In the genomic region with DNA sequence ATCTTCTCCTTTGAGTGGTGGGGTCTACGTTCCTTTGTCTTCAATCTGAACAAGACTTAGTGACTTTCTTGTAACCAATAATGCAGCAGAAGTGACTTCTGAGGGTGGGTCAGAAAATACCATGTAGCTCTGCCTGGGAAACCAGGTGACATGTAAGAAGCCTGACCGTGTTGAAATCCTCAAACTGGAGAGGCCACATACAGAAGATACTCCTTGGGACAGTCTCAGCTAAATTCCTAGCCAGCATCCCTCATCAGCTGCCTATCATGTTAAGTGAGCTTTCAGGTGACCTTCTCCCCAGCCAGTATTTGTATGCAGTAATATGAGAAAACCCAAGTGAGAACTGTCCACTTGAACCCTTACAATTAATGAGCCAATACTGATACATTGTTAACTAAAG, we compare ENCODE assay signal across 20 cellular contexts. TPM values are rescaled to one million over a fixed set of nuclear protein-coding genes. Genes with fewer than 3 reads are reported as not detected.
A peak's percentile ranks its signal among the peaks of the same experiment; 100 is the strongest.
DNase-seq lines count a peak whose midpoint lies in the region; ATAC-seq and TF ChIP-seq lines count a peak whose summit lies in the region.
"Had no signal": no experiment of that assay in that cellular context is flagged by ENCODE, and none has a peak within 500 bp of the region (broad histone marks: within the 10 kb centered on the region; RNA-seq: fewer than 3 reads in every experiment).

No MANE protein-coding gene starts in this region.

- POLR2A ChIA-PET in WTC11 (lab: Charles Lee) = no interaction called here

- H3K36me3 ChIP-seq in neutrophil (no peaks in the 10 kb centered on the region), H7 (replicated peaks; ENCODE audit: control insufficient read depth, insufficient read depth, low read length) (no peaks in the 10 kb centered on the region)

- no peaks in the 10 kb centered on the region for H3K9me3 ChIP-seq in neutrophil
- H3K9me3 ChIP-seq: A549, Caco-2 had no signal

- CTCF ChIA-PET in WTC11 (lab: Charles Lee) = no interaction called here

- TF ChIP-seq CTCF in natural killer cell (IDR thresholded peaks at IDR 0.05) (no peak), WTC11 (IDR thresholded peaks at IDR 0.05) (no peak), neutrophil (IDR thresholded peaks at IDR 0.05) (no peak)

- no peaks in the 10 kb centered on the region for H3K27me3 ChIP-seq in neutrophil
- no peaks in the 10 kb centered on the region for H3K27me3 ChIP-seq in H7 (ENCODE audit: control insufficient read depth, insufficient read depth, low read length)
- H3K27me3 ChIP-seq: BLaER1 treated with 17β-estradiol and CSF1 and Interleukin-3, amounts not matched to agents 10 nM and 100 nM had no signal

- H3K4me1 ChIP-seq in neutrophil (ENCODE audit: control insufficient read depth in 1 of 2, insufficient read depth in 1 of 2, low read depth in 1 of 2, low read length in 1 of 2) = peaks cover 0 to 10% of the 10 kb centered on the region in 2 experiments
- H3K4me1 ChIP-seq: Caco-2 had no signal

- H3K27ac Mint-ChIP-seq in natural killer cell = peak overlapping the region; percentile 12 to 64
- no peak overlapping the region for H3K27ac Mint-ChIP-seq in natural killer cell treated with Interleukin-12 subunit alpha and Interleukin-12 subunit beta and Interleukin-15 and Interleukin-18, amount 100 ng/mL, for 72 hours
- peak overlapping the region; percentile 86 for H3K27ac Mint-ChIP-seq in WTC11
- H3K27ac Mint-ChIP-seq in stimulated activated naive B cell treated with anti-CD40 and anti-IgM and Interleukin-4, amounts not matched to agents 10 μg/mL and 1 μg/mL and 100 μg/mL, for 72 hours = peak overlapping the region; percentile 42
- H3K27ac Mint-ChIP-seq: B cell; CD4-positive, alpha-beta T cell; CD8-positive, alpha-beta T cell had no signal

- no peak overlapping the region for H3K4me3 ChIP-seq in neutrophil (ENCODE audit: low read depth in 1 of 2, low read length in 1 of 2)
- no peak overlapping the region for H3K4me3 ChIP-seq in H7 (ENCODE audit: insufficient read depth, low read depth, low read length)
- H3K4me3 ChIP-seq: A549; BLaER1 treated with 17β-estradiol and CSF1 and Interleukin-3, amounts not matched to agents 10 nM and 100 nM had no signal

- H3K27ac ChIP-seq in neutrophil = peak overlapping the region; percentile 17
- H3K27ac ChIP-seq: 22Rv1; A549; BLaER1 treated with 17β-estradiol and CSF1 and Interleukin-3, amounts not matched to agents 10 nM and 100 nM; C4-2B had no signal

- H3K4me3 Mint-ChIP-seq in natural killer cell (no peak overlapping the region), WTC11 (no peak overlapping the region)
- H3K4me3 Mint-ChIP-seq in natural killer cell treated with Interleukin-12 subunit alpha and Interleukin-12 subunit beta and Interleukin-15 and Interleukin-18, amount 100 ng/mL, for 72 hours = no peak overlapping the region
- no peak overlapping the region for H3K4me3 Mint-ChIP-seq in stimulated activated naive B cell treated with anti-CD40 and anti-IgM and Interleukin-4, amounts not matched to agents 10 μg/mL and 1 μg/mL and 100 μg/mL, for 72 hours
- H3K4me3 Mint-ChIP-seq: B cell; CD8-positive, alpha-beta T cell had no signal

- H3K9me3 Mint-ChIP-seq in natural killer cell = no peaks in the 10 kb centered on the region
- no peaks in the 10 kb centered on the region for H3K9me3 Mint-ChIP-seq in natural killer cell treated with Interleukin-12 subunit alpha and Interleukin-12 subunit beta and Interleukin-15 and Interleukin-18, amount 100 ng/mL, for 72 hours
- 0 out of 2 replicates have a peak, but pooled peaks cover 3% of the 10 kb centered on the region for H3K9me3 Mint-ChIP-seq in WTC11
- no peaks in the 10 kb centered on the region for H3K9me3 Mint-ChIP-seq in stimulated activated naive B cell treated with anti-CD40 and anti-IgM and Interleukin-4, amounts not matched to agents 10 μg/mL and 1 μg/mL and 100 μg/mL, for 72 hours
- H3K9me3 Mint-ChIP-seq: CD4-positive, alpha-beta T cell; CD8-positive, alpha-beta T cell had no signal

- no peaks in the 10 kb centered on the region for H3K36me3 Mint-ChIP-seq in natural killer cell
- no peaks in the 10 kb centered on the region for H3K36me3 Mint-ChIP-seq in natural killer cell treated with Interleukin-12 subunit alpha and Interleukin-12 subunit beta and Interleukin-15 and Interleukin-18, amount 100 ng/mL, for 72 hours
- peaks cover 15% of the 10 kb centered on the region for H3K36me3 Mint-ChIP-seq in WTC11
- H3K36me3 Mint-ChIP-seq in stimulated activated naive B cell treated with anti-CD40 and anti-IgM and Interleukin-4, amounts not matched to agents 10 μg/mL and 1 μg/mL and 100 μg/mL, for 72 hours = peaks cover 10 to 20% of the 10 kb centered on the region in 2 donors

- ATAC-seq in natural killer cell = no peak
- ATAC-seq in natural killer cell treated with Interleukin-12 subunit alpha and Interleukin-12 subunit beta and Interleukin-15 and Interleukin-18, amount 100 ng/mL, for 72 hours = no peak
- ATAC-seq in WTC11 = no peak
- no peak for ATAC-seq in stimulated activated naive B cell treated with anti-CD40 and anti-IgM and Interleukin-4, amounts not matched to agents 10 μg/mL and 1 μg/mL and 100 μg/mL, for 72 hours (replicated peaks)
- ATAC-seq in HG03095 (IDR thresholded peaks at IDR 0.05; ENCODE audit: unreplicated experiment) = no peak
- ATAC-seq: A549; CD8-positive, alpha-beta T cell had no signal

- peaks cover 52 to 57% of the 10 kb centered on the region in 2 donors for H3K4me1 Mint-ChIP-seq in natural killer cell
- H3K4me1 Mint-ChIP-seq in natural killer cell treated with Interleukin-12 subunit alpha and Interleukin-12 subunit beta and Interleukin-15 and Interleukin-18, amount 100 ng/mL, for 72 hours (ENCODE audit: low read depth in 2 of 2) = peaks cover 30 to 42% of the 10 kb centered on the region in 2 donors
- peaks cover 55% of the 10 kb centered on the region for H3K4me1 Mint-ChIP-seq in WTC11
- peaks cover 18 to 53% of the 10 kb centered on the region in 2 donors for H3K4me1 Mint-ChIP-seq in stimulated activated naive B cell treated with anti-CD40 and anti-IgM and Interleukin-4, amounts not matched to agents 10 μg/mL and 1 μg/mL and 100 μg/mL, for 72 hours

- DNase-seq in natural killer cell = no peak
- DNase-seq in natural killer cell treated with Interleukin-12 subunit alpha and Interleukin-12 subunit beta and Interleukin-15 and Interleukin-18, amount 100 ng/mL, for 72 hours (ENCODE audit: low spot score) = no peak
- no peak for DNase-seq in WTC11 (ENCODE audit: low spot score)
- no peak for DNase-seq in stimulated activated naive B cell treated with anti-CD40 and anti-IgM and Interleukin-4, amounts not matched to agents 10 μg/mL and 1 μg/mL and 100 μg/mL, for 72 hours
- DNase-seq in H7 = no peak
- DNase-seq in SK-N-DZ (ENCODE audit: low spot score) = no peak
- DNase-seq: AML-193; Caco-2; Calu3; CD4-positive, alpha-beta T cell; CD8-positive, alpha-beta T cell; DMS79 treated with DMSO at 0.1 percent for 48 hours; GF-D8 had no signal

- intact Hi-C loops in natural killer cell (cut with micrococcal nuclease) = no loop called here

- H3K27me3 Mint-ChIP-seq in natural killer cell (ENCODE audit: low read depth in 2 of 2) (no peaks in the 10 kb centered on the region), WTC11 (ENCODE audit: low read depth) (no peaks in the 10 kb centered on the region)
- no peaks in the 10 kb centered on the region for H3K27me3 Mint-ChIP-seq in natural killer cell treated with Interleukin-12 subunit alpha and Interleukin-12 subunit beta and Interleukin-15 and Interleukin-18, amount 100 ng/mL, for 72 hours
- H3K27me3 Mint-ChIP-seq in stimulated activated naive B cell treated with anti-CD40 and anti-IgM and Interleukin-4, amounts not matched to agents 10 μg/mL and 1 μg/mL and 100 μg/mL, for 72 hours = no peaks in the 10 kb centered on the region
- H3K27me3 Mint-ChIP-seq: B cell; CD4-positive, alpha-beta T cell had no signal

TF ChIP-seq in WTC11, 78 proteins besides CTCF, POLR2A, EP300 and RAD21:
- no peak for TF ChIP-seq ESRRA (CRISPR knock-in tag; IDR thresholded peaks at IDR 0.05; ENCODE audit: borderline replicate concordance)
- TF ChIP-seq NFATC4 (CRISPR knock-in tag; IDR thresholded peaks at IDR 0.05) = no peak
- TF ChIP-seq CBFB (CRISPR knock-in tag; IDR thresholded peaks at IDR 0.05; ENCODE audit: low read depth) = no peak
- TF ChIP-seq ZNF416 (CRISPR knock-in tag; IDR thresholded peaks at IDR 0.05) = no peak
- TF ChIP-seq JAZF1 (CRISPR knock-in tag; IDR thresholded peaks at IDR 0.05) = no peak
- TF ChIP-seq NFE2L1 (CRISPR knock-in tag; IDR thresholded peaks at IDR 0.05) = no peak
- TF ChIP-seq SMAD3 (CRISPR knock-in tag; IDR thresholded peaks at IDR 0.05; ENCODE audit: borderline replicate concordance) = no peak
- no peak for TF ChIP-seq TEAD4 (CRISPR knock-in tag; IDR thresholded peaks at IDR 0.05)
- TF ChIP-seq NFYB (CRISPR knock-in tag; conservative IDR thresholded peaks at IDR 0.05; ENCODE audit: low read depth) = no peak
- TF ChIP-seq ATF1 (CRISPR knock-in tag; IDR thresholded peaks at IDR 0.05) = no peak
- TF ChIP-seq PRRX2 (CRISPR knock-in tag; IDR thresholded peaks at IDR 0.05) = no peak
- no peak for TF ChIP-seq SOX15 (CRISPR knock-in tag; IDR thresholded peaks at IDR 0.05)
- no peak for TF ChIP-seq RORB (CRISPR knock-in tag; IDR thresholded peaks at IDR 0.05)
- TF ChIP-seq GTF2I (CRISPR knock-in tag; conservative IDR thresholded peaks at IDR 0.05) = no peak
- TF ChIP-seq, protein P1, sequence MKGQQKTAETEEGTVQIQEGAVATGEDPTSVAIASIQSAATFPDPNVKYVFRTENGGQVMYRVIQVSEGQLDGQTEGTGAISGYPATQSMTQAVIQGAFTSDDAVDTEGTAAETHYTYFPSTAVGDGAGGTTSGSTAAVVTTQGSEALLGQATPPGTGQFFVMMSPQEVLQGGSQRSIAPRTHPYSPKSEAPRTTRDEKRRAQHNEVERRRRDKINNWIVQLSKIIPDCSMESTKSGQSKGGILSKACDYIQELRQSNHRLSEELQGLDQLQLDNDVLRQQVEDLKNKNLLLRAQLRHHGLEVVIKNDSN (CRISPR knock-in tag; IDR thresholded peaks at IDR 0.05) = no peak
- no peak for TF ChIP-seq ETV6 (CRISPR knock-in tag; IDR thresholded peaks at IDR 0.05)

RNA-seq across cellular contexts. Expression of a gene that starts 27.0 kb away (rescaled TPM):
- 100 to 1,000 TPM in 1 of 3 donors, 10 to 100 TPM in 2; 79.9 to 102 (median 98.8) TPM for total RNA-seq in natural killer cell
- total RNA-seq in natural killer cell treated with Interleukin-12 subunit alpha and Interleukin-12 subunit beta and Interleukin-15 and Interleukin-18, amount 100 ng/mL, for 72 hours = 10 to 100 TPM; 44.8 to 75.5 TPM
- 94.2 to 102 TPM (median 96.4 TPM) in 3 replicates for total RNA-seq in WTC11 (2021)
- 40.4 and 47.3 TPM in 2 replicates for total RNA-seq in H7 (2014; rRNA removed; shearing (Covaris generic))
- 26.7 and 29.7 TPM in 2 replicates for polyA plus RNA-seq in SK-N-DZ (2014; cell fraction: cytosol; rRNA removed)
- polyA plus RNA-seq in SK-N-DZ (2014; cell fraction: nucleus; rRNA removed) = 19.2 and 21.8 TPM in 2 replicates

Comparison
In these comparisons a context has a peak if more than half of its experiments do, and no peak if none do; other contexts are left out.
1. H3K27ac Mint-ChIP-seq: peak in natural killer cell (2 of 2), WTC11 (single experiment) and stimulated activated naive B cell treated with anti-CD40 and anti-IgM and Interleukin-4, amounts not matched to agents 10 μg/mL and 1 μg/mL and 100 μg/mL, for 72 hours (single experiment); none in natural killer cell treated with Interleukin-12 subunit alpha and Interleukin-12 subunit beta and Interleukin-15 and Interleukin-18, amount 100 ng/mL, for 72 hours (0 of 2).